Comparison of ENCODE assay signal across 21 cellular contexts in the genomic region with DNA sequence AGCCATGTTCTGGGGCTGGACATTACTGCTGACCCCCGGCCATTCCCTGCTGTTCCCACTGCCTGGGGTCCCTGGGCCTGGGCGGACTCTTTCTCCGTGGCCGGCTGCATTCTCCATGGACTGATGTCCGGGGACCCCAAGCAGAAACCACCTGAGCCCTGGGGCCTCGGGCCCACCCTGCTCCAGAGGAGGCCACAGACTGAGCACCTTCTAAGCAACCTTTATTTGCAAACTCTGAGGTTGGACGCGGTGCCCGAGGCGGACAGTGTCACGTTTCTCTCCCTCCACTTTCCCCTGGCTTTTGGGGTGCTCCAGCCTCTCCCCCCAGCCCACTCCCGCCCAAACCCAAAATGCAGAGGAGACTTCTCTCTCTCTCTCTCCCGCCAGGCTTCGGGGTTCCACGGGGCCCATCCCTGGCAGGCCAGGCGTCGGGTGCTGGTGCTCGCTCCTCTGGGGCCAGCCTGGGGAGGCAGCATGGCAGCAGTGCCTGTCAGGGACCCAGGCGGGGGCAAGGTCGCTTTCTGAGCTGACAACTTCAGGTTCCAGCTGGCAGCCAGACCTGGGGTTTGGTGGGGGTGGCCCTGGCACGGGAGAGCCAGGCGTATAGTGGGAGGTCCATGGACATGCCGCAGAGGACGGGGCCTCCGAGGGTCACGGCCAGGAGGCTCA. TPM values are rescaled to one million over a fixed set of nuclear protein-coding genes. Genes with fewer than 3 reads are reported as not detected.
"Had no signal": no experiment of that assay in that cellular context is flagged by ENCODE, and none has a peak within 500 bp of the region (broad histone marks: within the 10 kb centered on the region; RNA-seq: fewer than 3 reads in every experiment).

No MANE protein-coding gene starts in this region.

- FAIRE-seq: bronchial epithelial cell, islet of Langerhans, pancreas had no signal

- H3K36me3 ChIP-seq: pancreas, right atrium auricular region had no signal

- H3K4me3 ChIP-seq: esophagus muscularis mucosa, heart right ventricle, left lung, mucosa of descending colon, pancreas, right atrium auricular region, tibial nerve had no signal

- H3K27me3 ChIP-seq: esophagus muscularis mucosa, foreskin keratinocyte, heart right ventricle, left lung, pancreas, right atrium auricular region, tibial nerve had no signal

- H3K9me3 ChIP-seq: esophagus muscularis mucosa, heart right ventricle, left lung, mucosa of descending colon, pancreas, right atrium auricular region, tibial nerve had no signal

- H3K4me1 ChIP-seq: foreskin keratinocyte had no signal

- ATAC-seq: foreskin keratinocyte; left lung; mucosa of descending colon; natural killer cell treated with Interleukin-12 subunit alpha and Interleukin-12 subunit beta and Interleukin-15 and Interleukin-18, amount 100 ng/mL, for 72 hours; pancreas had no signal

- DNase-seq: activated CD4-positive, alpha-beta memory T cell treated with anti-CD3 and anti-CD28 coated beads for 36 hours; activated CD4-positive, alpha-beta T cell treated with anti-CD3 and anti-CD28 coated beads, Interleukin-2, amount 10 ng/mL, durations not matched to agents 24 days and 14 days; activated CD4-positive, CD25-positive, alpha-beta regulatory T cell treated with anti-CD3 and anti-CD28 coated beads, Interleukin-2, amount 50 U/mL, for 72 hours; activated CD8-positive, alpha-beta memory T cell treated with anti-CD3 and anti-CD28 coated beads, Interleukin-2, amount 50 U/mL, for 48 hours; activated T-cell treated with anti-CD3 and anti-CD28 coated beads, Interleukin-2, amount 50 U/mL, for 24 hours; anterior cingulate cortex; foreskin keratinocyte; heart right ventricle; stimulated activated CD4-positive, alpha-beta T cell treated with anti-CD3 and anti-CD28 coated beads, Interleukin-2, amount 100 ng/mL, for 48 hours; stimulated activated naive CD4-positive, alpha-beta T cell treated with Interleukin-2 at 50 U/mL for 16 hours; T-helper 2 cell had no signal

- H3K27ac ChIP-seq: esophagus muscularis mucosa, foreskin keratinocyte, heart right ventricle, left lung, pancreas, right atrium auricular region, tibial nerve had no signal

RNA-seq across cellular contexts. Expression of a gene that starts 31.5 kb away (rescaled TPM):
- total RNA-seq: lung microvascular endothelial cell had no signal
